8 cellular contexts compared by ENCODE assay signal in genomic region chr4:81215219-81215892, GRCh38. TPM values are rescaled to one million over a fixed set of nuclear protein-coding genes. Genes with fewer than 3 reads are reported as not detected.
DNase-seq lines count a peak whose midpoint lies in the region; ATAC-seq and TF ChIP-seq lines count a peak whose summit lies in the region.

Gene PRKG2, minus strand, starts transcription at chr4:81215222. Its CDS starts 10,175 bp downstream, at chr4:81205047.

- H3K27ac Mint-ChIP-seq in activated CD4-positive, alpha-beta T cell treated with anti-CD3 and anti-CD28 coated beads, Interleukin-2, amount 10 ng/mL, durations not matched to agents 7 days and 5 days, result no peak within 1 kb of the TSS

- peak; percentile 64 to 76 for ATAC-seq in lower lobe of right lung
- no peak for ATAC-seq in HG02938 (IDR thresholded peaks at IDR 0.05; ENCODE audit: unreplicated experiment)

- peak within 1 kb of the TSS; percentile 47 for H3K4me3 ChIP-seq in brain microvascular endothelial cell (ENCODE audit: low read depth, low read length)
- H3K4me3 ChIP-seq in lower lobe of right lung, result peak within 1 kb of the TSS; percentile 51
- peak within 1 kb of the TSS in 3 of 4 donors; percentile 35 to 58 (median 37) for H3K4me3 ChIP-seq in tibial nerve

- peak within 1 kb of the TSS; percentile 54 for H3K4me3 Mint-ChIP-seq in activated CD4-positive, alpha-beta T cell treated with anti-CD3 and anti-CD28 coated beads, Interleukin-2, amount 10 ng/mL, durations not matched to agents 7 days and 5 days

- DNase-seq in activated CD4-positive, alpha-beta T cell treated with anti-CD3 and anti-CD28 coated beads, Interleukin-2, amount 10 ng/mL, durations not matched to agents 7 days and 5 days, result no peak
- DNase-seq in activated CD4-positive, alpha-beta T cell treated with anti-CD3 and anti-CD28 coated beads for 4 hours, result no peak
- peak; percentile 4 for DNase-seq in brain microvascular endothelial cell
- peak; percentile 54 for DNase-seq in lower lobe of right lung
- DNase-seq in tibial nerve (ENCODE audit: low spot score in 2 of 2), result no peak
- DNase-seq in HK-2 (ENCODE audit: unreplicated experiment), result no peak
- DNase-seq in GM10266 (ENCODE audit: extremely low spot score), result no peak

- H3K4me1 Mint-ChIP-seq in activated CD4-positive, alpha-beta T cell treated with anti-CD3 and anti-CD28 coated beads, Interleukin-2, amount 10 ng/mL, durations not matched to agents 7 days and 5 days, result peaks cover 9% of the 10 kb centered on the region

- peaks cover 9% of the 10 kb centered on the region for H3K27me3 ChIP-seq in brain microvascular endothelial cell (replicated peaks)
- H3K27me3 ChIP-seq in lower lobe of right lung (ENCODE audit: low read depth), result peaks cover 27% of the 10 kb centered on the region
- H3K27me3 ChIP-seq in tibial nerve, result peaks cover 0 to 5% of the 10 kb centered on the region in 2 donors

- TF ChIP-seq EP300 in tibial nerve (IDR thresholded peaks at IDR 0.05), result no peak

- peaks cover 45% of the 10 kb centered on the region for H3K27me3 Mint-ChIP-seq in activated CD4-positive, alpha-beta T cell treated with anti-CD3 and anti-CD28 coated beads, Interleukin-2, amount 10 ng/mL, durations not matched to agents 7 days and 5 days

- WGBS in tibial nerve, 2 donors, result 2 to 4% methylated on average over 29 of the region's 29 CpGs

- no peak for TF ChIP-seq POLR2A in tibial nerve (IDR thresholded peaks at IDR 0.05)

- TF ChIP-seq CTCF in brain microvascular endothelial cell (IDR thresholded peaks at IDR 0.05; ENCODE audit: low read depth, low read length, missing control alignments) (no peak), lower lobe of right lung (IDR thresholded peaks at IDR 0.05) (no peak), tibial nerve (IDR thresholded peaks at IDR 0.05) (no peak), GM10266 (IDR thresholded peaks at IDR 0.05; ENCODE audit: control insufficient read depth, insufficient read depth, low read depth, missing control alignments) (no peak)

- no peaks in the 10 kb centered on the region for H3K9me3 Mint-ChIP-seq in activated CD4-positive, alpha-beta T cell treated with anti-CD3 and anti-CD28 coated beads, Interleukin-2, amount 10 ng/mL, durations not matched to agents 7 days and 5 days

- POLR2A ChIA-PET in activated CD4-positive, alpha-beta T cell treated with anti-CD3 and anti-CD28 coated beads, Interleukin-2, amount 10 ng/mL, durations not matched to agents 7 days and 5 days (lab: Charles Lee), result no interaction called here

- intact Hi-C loops in lower lobe of right lung (cut with DNase I), result no loop called here

- H3K9me3 ChIP-seq in lower lobe of right lung, result no peaks in the 10 kb centered on the region
- no peaks in the 10 kb centered on the region for H3K9me3 ChIP-seq in tibial nerve

- no peaks in the 10 kb centered on the region for H3K36me3 Mint-ChIP-seq in activated CD4-positive, alpha-beta T cell treated with anti-CD3 and anti-CD28 coated beads, Interleukin-2, amount 10 ng/mL, durations not matched to agents 7 days and 5 days (ENCODE audit: low read depth)

- H3K27ac ChIP-seq in brain microvascular endothelial cell (no peak within 1 kb of the TSS), lower lobe of right lung (peak within 1 kb of the TSS; percentile 18), tibial nerve (peak within 1 kb of the TSS in 2 of 4 donors; percentile 0 to 12)

- no peaks in the 10 kb centered on the region for H3K36me3 ChIP-seq in brain microvascular endothelial cell (replicated peaks)
- H3K36me3 ChIP-seq in lower lobe of right lung, result no peaks in the 10 kb centered on the region
- no peaks in the 10 kb centered on the region for H3K36me3 ChIP-seq in tibial nerve

- peaks cover 5% of the 10 kb centered on the region for H3K4me1 ChIP-seq in lower lobe of right lung
- H3K4me1 ChIP-seq in tibial nerve, result peaks cover 0 to 19% (median 0%) of the 10 kb centered on the region in 4 donors

- CTCF ChIA-PET in activated CD4-positive, alpha-beta T cell treated with anti-CD3 and anti-CD28 coated beads, Interleukin-2, amount 10 ng/mL, durations not matched to agents 7 days and 5 days (lab: Charles Lee), result no interaction called here

- in situ Hi-C loops in brain microvascular endothelial cell (cut with HindIII; ENCODE audit: low pct_ligation_motif_present, low sequenced_read_pairs), result no loop called here

RNA-seq across cellular contexts. Expression of gene PRKG2, which starts in this region (rescaled TPM):
- under 1 TPM; 0.15 to 0.25 TPM for total RNA-seq in activated CD4-positive, alpha-beta T cell treated with anti-CD3 and anti-CD28 coated beads, Interleukin-2, amount 10 ng/mL, durations not matched to agents 7 days and 5 days
- 6.4 TPM for total RNA-seq in lower lobe of right lung
- 1 to 10 TPM in 3 of 4 donors, under 1 TPM in 1; 0.30 to 4.4 (median 2.4) TPM for total RNA-seq in tibial nerve

Comparison
In these comparisons a context has a peak if more than half of its experiments do, and no peak if none do; other contexts are left out.
1. DNase-seq: peak in brain microvascular endothelial cell (single experiment) and lower lobe of right lung (single experiment); none in activated CD4-positive, alpha-beta T cell treated with anti-CD3 and anti-CD28 coated beads, Interleukin-2, amount 10 ng/mL, durations not matched to agents 7 days and 5 days (single experiment), activated CD4-positive, alpha-beta T cell treated with anti-CD3 and anti-CD28 coated beads for 4 hours (0 of 2), tibial nerve (0 of 2), HK-2 (single experiment) and GM10266 (single experiment).
2. Peak in every context shown above with its lines, with median percentiles within 50 percentile points of each other: H3K4me3 ChIP-seq.